In the genomic region with DNA sequence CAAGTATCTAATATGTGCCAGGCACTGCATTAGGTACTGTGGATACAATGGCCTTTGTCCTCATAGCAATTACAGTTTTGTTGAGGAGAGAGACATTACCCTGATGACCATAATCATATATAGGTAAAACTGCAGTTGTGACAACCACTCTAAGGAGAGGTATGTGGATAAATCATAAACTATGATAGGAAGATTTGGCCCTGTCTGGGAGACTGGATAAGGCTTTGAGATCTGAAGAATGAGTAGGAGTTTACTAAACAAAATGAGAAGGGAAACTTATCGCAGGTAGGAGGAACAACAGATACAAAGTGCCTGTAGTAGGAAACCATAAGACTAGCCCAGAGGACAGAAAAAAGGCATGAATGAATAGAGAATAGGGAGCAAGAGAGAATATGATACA, we compare ENCODE assay signal across 14 cellular contexts.
"Had no signal": no experiment of that assay in that cellular context is flagged by ENCODE, and none has a peak within 500 bp of the region (broad histone marks: within the 10 kb centered on the region; RNA-seq: fewer than 3 reads in every experiment).

No MANE protein-coding gene starts in this region.

- H3K9me3 ChIP-seq: esophagus muscularis mucosa, lower lobe of right lung, upper lobe of left lung had no signal

- FAIRE-seq: endometrium, small intestine had no signal

- H3K27me3 ChIP-seq: esophagus muscularis mucosa, upper lobe of left lung had no signal

- DNase-seq: amygdala, glutamatergic neuron, left cardiac atrium, lower lobe of right lung, nucleus accumbens, right cardiac atrium, SHP77 treated with DMSO at 0.1 percent for 48 hours, small intestine, upper lobe of left lung had no signal

- ATAC-seq: left cardiac atrium; lower lobe of right lung; right cardiac atrium; stimulated activated memory B cell treated with anti-CD40 and anti-IgM and Interleukin-4, amounts not matched to agents 10 μg/mL and 1 μg/mL and 100 μg/mL, for 72 hours had no signal

- H3K27me3 Mint-ChIP-seq: stimulated activated memory B cell treated with anti-CD40 and anti-IgM and Interleukin-4, amounts not matched to agents 10 μg/mL and 1 μg/mL and 100 μg/mL, for 72 hours had no signal

- H3K4me3 ChIP-seq: esophagus muscularis mucosa, lower lobe of right lung, upper lobe of left lung had no signal

- H3K27ac Mint-ChIP-seq: activated naive CD4-positive, alpha-beta T cell treated with anti-CD3 and anti-CD28 coated beads for 36 hours; mesothelial cell of epicardium; stimulated activated memory B cell treated with anti-CD40 and anti-IgM and Interleukin-4, amounts not matched to agents 10 μg/mL and 1 μg/mL and 100 μg/mL, for 72 hours had no signal

- H3K27ac ChIP-seq: esophagus muscularis mucosa, lower lobe of right lung, upper lobe of left lung had no signal

- H3K4me3 Mint-ChIP-seq: activated naive CD4-positive, alpha-beta T cell treated with anti-CD3 and anti-CD28 coated beads for 36 hours; mesothelial cell of epicardium; stimulated activated memory B cell treated with anti-CD40 and anti-IgM and Interleukin-4, amounts not matched to agents 10 μg/mL and 1 μg/mL and 100 μg/mL, for 72 hours had no signal

- H3K9me3 Mint-ChIP-seq: activated naive CD4-positive, alpha-beta T cell treated with anti-CD3 and anti-CD28 coated beads for 36 hours; mesothelial cell of epicardium; stimulated activated memory B cell treated with anti-CD40 and anti-IgM and Interleukin-4, amounts not matched to agents 10 μg/mL and 1 μg/mL and 100 μg/mL, for 72 hours had no signal
